Comparison of ENCODE assay signal across 8 cellular contexts in genomic region chr5:179795863-179796833, GRCh38. TPM values are rescaled to one million over a fixed set of nuclear protein-coding genes. Genes with fewer than 3 reads are reported as not detected.
DNase-seq lines count a peak whose midpoint lies in the region; ATAC-seq and TF ChIP-seq lines count a peak whose summit lies in the region.

No MANE protein-coding gene starts in this region.

- H3K9ac ChIP-seq in IMR-90 (ENCODE audit: low read depth, low read length) (peak overlapping the region; percentile 68), neuronal stem cell (ENCODE audit: low read depth, low read length, poor library complexity) (peak overlapping the region; percentile 94)

- peak; percentile 64 for TF ChIP-seq RAD21 in IMR-90 (IDR thresholded peaks at IDR 0.05; ENCODE audit: low read length)

- H3K4me3 ChIP-seq in IMR-90 (ENCODE audit: insufficient read depth, low read depth, low read length) (peak overlapping the region; percentile 59), neuronal stem cell (ENCODE audit: low read length in 2 of 2) (peak overlapping the region; percentile 26 to 84)

- peak; percentile 72 for DNase-seq in GDM1 (lab: John Stamatoyannopoulos, UW)
- peak; percentile 78 for DNase-seq in IMR-90
- peak; percentile 76 for DNase-seq in activated naive CD4-positive, alpha-beta T cell treated with anti-CD3 and anti-CD28 coated beads, Interleukin-2, amount 10 ng/mL, durations not matched to agents 7 days and 5 days
- peak; percentile 77 for DNase-seq in germinal center (ENCODE audit: low spot score)
- DNase-seq in neuronal stem cell (ENCODE audit: low spot score): no peak
- DNase-seq in ureter (ENCODE audit: low spot score): peak; percentile 80

- intact Hi-C loops in IMR-90 (cut with micrococcal nuclease): loop anchor here (1.0 kb wide), 2 partner anchors 33 to 64 kb away; partner anchors contain the start of gene MAML1

- peaks cover 30% of the 10 kb centered on the region for H3K4me1 Mint-ChIP-seq in activated naive CD4-positive, alpha-beta T cell treated with anti-CD3 and anti-CD28 coated beads, Interleukin-2, amount 10 ng/mL, durations not matched to agents 7 days and 5 days

- H3K27ac Mint-ChIP-seq in activated naive CD4-positive, alpha-beta T cell treated with anti-CD3 and anti-CD28 coated beads, Interleukin-2, amount 10 ng/mL, durations not matched to agents 7 days and 5 days: no peak overlapping the region

- H3K18ac ChIP-seq in IMR-90 (ENCODE audit: low read depth, low read length) (no peak overlapping the region), neuronal stem cell (ENCODE audit: low read length) (peak overlapping the region; percentile 94)

- no peak overlapping the region for H2BK12ac ChIP-seq in neuronal stem cell (ENCODE audit: low read length)

- dilution Hi-C loops in IMR-90 (cut with HindIII; ENCODE audit: low sequenced_read_pairs, unreplicated experiment): no loop called here

- H2BK15ac ChIP-seq in IMR-90 (ENCODE audit: low read depth, low read length) (no peak overlapping the region), neuronal stem cell (ENCODE audit: low read length) (peak overlapping the region; percentile 58)

- peaks cover 21% of the 10 kb centered on the region for H3K27me3 Mint-ChIP-seq in activated naive CD4-positive, alpha-beta T cell treated with anti-CD3 and anti-CD28 coated beads, Interleukin-2, amount 10 ng/mL, durations not matched to agents 7 days and 5 days

- in situ Hi-C loops in IMR-90 (cut with MboI; ENCODE audit: low sequenced_read_pairs): no loop called here

- H3K56ac ChIP-seq in IMR-90 (ENCODE audit: extremely low read depth, insufficient read depth, low read length): peak overlapping the region; percentile 52; the same call in 1 of the 2 replicates

- peak overlapping the region; percentile 91 for H3K4me2 ChIP-seq in IMR-90 (ENCODE audit: low read depth, low read length)
- peak overlapping the region; percentile 99 for H3K4me2 ChIP-seq in neuronal stem cell (ENCODE audit: insufficient read depth, low read length, poor library complexity, severe bottlenecking)

- H3K27ac ChIP-seq in IMR-90 (ENCODE audit: insufficient read depth, low read length) (peak overlapping the region; percentile 60), neuronal stem cell (replicated peaks; ENCODE audit: low read length) (no peak overlapping the region)

- H4K91ac ChIP-seq in IMR-90 (ENCODE audit: insufficient read depth, low read depth, low read length) (peak overlapping the region; percentile 64; the same call in 1 of the 2 replicates), neuronal stem cell (ENCODE audit: low read depth, low read length, poor library complexity) (peak overlapping the region; percentile 30)

- H2AFZ ChIP-seq in IMR-90 (replicated peaks; ENCODE audit: low read length, poor library complexity) (peak overlapping the region; percentile 92), neuronal stem cell (ENCODE audit: low read length) (peak overlapping the region; percentile 78)

- no peaks in the 10 kb centered on the region for H3K9me1 ChIP-seq in IMR-90 (ENCODE audit: insufficient read depth, low read length)

- H3K36me3 ChIP-seq in IMR-90 (ENCODE audit: control insufficient read depth, insufficient read depth, low read length): peaks cover 43% of the 10 kb centered on the region
- peaks cover 25 to 45% of the 10 kb centered on the region in 2 donors for H3K36me3 ChIP-seq in neuronal stem cell (replicated peaks in 1 of 2; ENCODE audit: control insufficient read depth in 2 of 2, insufficient read depth in 2 of 2, low read length in 2 of 2)

- H3K79me1 ChIP-seq in IMR-90 (ENCODE audit: low read depth in 1 of 2, low read length in 2 of 2) (peaks cover 0 to 13% of the 10 kb centered on the region in 2 experiments; a peak in 1 of 4 replicates), neuronal stem cell (ENCODE audit: low read depth, low read length) (peaks cover 5% of the 10 kb centered on the region)

- H3K27me3 ChIP-seq in IMR-90 (ENCODE audit: control insufficient read depth, insufficient read depth, low read length) (no peaks in the 10 kb centered on the region), neuronal stem cell (ENCODE audit: control insufficient read depth in 3 of 3, insufficient read depth in 3 of 3, low read depth in 1 of 3, low read length in 3 of 3) (peaks cover 0 to 8% (median 0%) of the 10 kb centered on the region in 3 experiments)

- BruUV-seq in IMR-90 (replicated peaks; lab: Mats Ljungman, UMichigan): no TSS peak

- H2BK120ac ChIP-seq in IMR-90 (ENCODE audit: low read depth, low read length) (no peak overlapping the region), neuronal stem cell (ENCODE audit: low read depth, low read length) (peak overlapping the region; percentile 18)

- H3K14ac ChIP-seq in IMR-90 (replicated peaks; ENCODE audit: low read depth, low read length): no peak overlapping the region
- H3K14ac ChIP-seq in neuronal stem cell (ENCODE audit: low read length): peak overlapping the region; percentile 94

- POLR2A ChIA-PET in IMR-90 (lab: Charles Lee; ENCODE audit: unreplicated experiment): interaction anchor here (0.6 kb wide), 1 partner anchor 29 kb away, joined by 3 read pairs; no protein-coding TSS in a partner anchor

- peaks cover 8% of the 10 kb centered on the region for H4K20me1 ChIP-seq in IMR-90 (ENCODE audit: insufficient read depth, low read length)

- H3K9me3 Mint-ChIP-seq in activated naive CD4-positive, alpha-beta T cell treated with anti-CD3 and anti-CD28 coated beads, Interleukin-2, amount 10 ng/mL, durations not matched to agents 7 days and 5 days: no peaks in the 10 kb centered on the region

- peak; percentile 84 for TF ChIP-seq CTCF in IMR-90 (conservative IDR thresholded peaks at IDR 0.05; ENCODE audit: low read depth, low read length)

- H3K36me3 Mint-ChIP-seq in activated naive CD4-positive, alpha-beta T cell treated with anti-CD3 and anti-CD28 coated beads, Interleukin-2, amount 10 ng/mL, durations not matched to agents 7 days and 5 days: peaks cover 14% of the 10 kb centered on the region

- peaks cover 9% of the 10 kb centered on the region; the same call in 1 of the 2 replicates for H3K4me1 ChIP-seq in IMR-90 (ENCODE audit: control insufficient read depth, insufficient read depth, low read length)
- H3K4me1 ChIP-seq in neuronal stem cell (ENCODE audit: control insufficient read depth in 2 of 2, insufficient read depth in 1 of 2, low read depth in 1 of 2, low read length in 2 of 2): peaks cover 3 to 5% of the 10 kb centered on the region in 2 donors

- H2AK5ac ChIP-seq in IMR-90 (ENCODE audit: low read depth, low read length): 0 out of 2 replicates have a peak overlapping the region, but pooled peaks have one; percentile 10
- peak overlapping the region; percentile 78 for H2AK5ac ChIP-seq in neuronal stem cell (ENCODE audit: low read depth, low read length)

- H4K5ac ChIP-seq in IMR-90 (ENCODE audit: low read depth, low read length): no peak overlapping the region

- H3K4ac ChIP-seq in IMR-90 (ENCODE audit: low read depth, low read length) (peak overlapping the region; percentile 44; the same call in 1 of the 2 replicates), neuronal stem cell (ENCODE audit: low read length) (no peak overlapping the region)

- H2BK20ac ChIP-seq in IMR-90 (ENCODE audit: low read depth, low read length): no peak overlapping the region

- H3K23ac ChIP-seq in IMR-90 (ENCODE audit: low read depth, low read length): no peak overlapping the region
- H3K23ac ChIP-seq in neuronal stem cell (ENCODE audit: low read depth, low read length, poor library complexity): peak overlapping the region; percentile 99

- H3K9me3 ChIP-seq in IMR-90 (ENCODE audit: control insufficient read depth, insufficient read depth, low read length) (no peaks in the 10 kb centered on the region), neuronal stem cell (replicated peaks in 1 of 2; ENCODE audit: control insufficient read depth in 2 of 2, insufficient read depth in 1 of 2, low read depth in 1 of 2, low read length in 2 of 2) (peaks cover 0 to 5% of the 10 kb centered on the region in 2 donors)

- H4K8ac ChIP-seq in IMR-90 (ENCODE audit: low read depth in 2 of 2, low read length in 2 of 2) (peak overlapping the region; percentile 33 to 39; a peak in 2 of 4 replicates), neuronal stem cell (ENCODE audit: low read depth, low read length) (no peak overlapping the region)

- ATAC-seq in GM21619 (IDR thresholded peaks at IDR 0.05; ENCODE audit: unreplicated experiment) (peak; percentile 66), IMR-90 (ENCODE audit: low read depth) (peak; percentile 88)

- CTCF ChIA-PET in IMR-90 (lab: Yijun Ruan, JAX): no interaction called here
- CTCF ChIA-PET in activated naive CD4-positive, alpha-beta T cell treated with anti-CD3 and anti-CD28 coated beads, Interleukin-2, amount 10 ng/mL, durations not matched to agents 7 days and 5 days (lab: Charles Lee): interaction anchor here (0.6 to 5.7 kb wide), 5 partner anchors 10 to 198 kb away, joined by 3 to 32 read pairs (median 3); no protein-coding TSS in a partner anchor

- 0 out of 2 replicates have a peak, but pooled peaks have one; percentile 27 for TF ChIP-seq POLR2A in IMR-90 (IDR thresholded peaks at IDR 0.05; ENCODE audit: low read depth, low read length)
- peak; percentile 42 for TF ChIP-seq POLR2A in Raji (IDR thresholded peaks at IDR 0.05; ENCODE audit: insufficient read depth, low read depth, low read length)

- H3K4me3 Mint-ChIP-seq in activated naive CD4-positive, alpha-beta T cell treated with anti-CD3 and anti-CD28 coated beads, Interleukin-2, amount 10 ng/mL, durations not matched to agents 7 days and 5 days: peak overlapping the region; percentile 60

- peak overlapping the region; percentile 87 for H2AK9ac ChIP-seq in IMR-90 (replicated peaks; ENCODE audit: low read depth, low read length, poor library complexity)

- H2BK5ac ChIP-seq in IMR-90 (ENCODE audit: low read depth, low read length, poor library complexity, severe bottlenecking) (peak overlapping the region; percentile 43), neuronal stem cell (ENCODE audit: low read length) (peak overlapping the region; percentile 44)

- 1% methylated on average over 39 of the region's 113 CpGs; no CpG with 5 or more reads in 1 of the 2 experiments for WGBS in IMR-90 (ENCODE audit: extremely low coverage in 2 of 2, insufficient read length in 1 of 2), 2 experiments
- WGBS in neuronal stem cell (ENCODE audit: extremely low coverage in 2 of 2, insufficient read length in 2 of 2, insufficient replicate concordance in 1 of 2), 2 donors: no CpG with 5 or more reads among the region's 113 CpGs

RNA-seq across cellular contexts. Expression of gene LTC4S, which starts 2.4 kb away (rescaled TPM):
- total RNA-seq in IMR-90 (2012; rRNA removed) (not detected in 2 replicates), ureter (13.7 TPM)
- polyA plus RNA-seq in IMR-90 (2012; rRNA removed): 0.72 and 1.9 TPM in 2 replicates
- 1.3 and 3.2 TPM in 2 replicates for polyA plus RNA-seq in IMR-90 (2012; cell fraction: cytosol; rRNA removed)
- 2.3 and 12.6 TPM in 2 replicates for polyA plus RNA-seq in IMR-90 (2012; cell fraction: nucleus; rRNA removed; ENCODE audit: low replicate concordance)
- 1.1 TPM for polyA plus RNA-seq in neuronal stem cell (2013, experiment 1 of 2)
- polyA plus RNA-seq in neuronal stem cell (2013, experiment 2 of 2): 1.1 TPM

RNA-seq across cellular contexts. Expression of gene MGAT4B, which starts 10.5 kb away (rescaled TPM):
- total RNA-seq in IMR-90 (2012; rRNA removed) (53.9 and 73.7 TPM in 2 replicates), ureter (93.8 TPM)
- polyA plus RNA-seq in IMR-90 (2012; rRNA removed): 155 and 164 TPM in 2 replicates
- polyA plus RNA-seq in IMR-90 (2012; cell fraction: cytosol; rRNA removed): 148 and 266 TPM in 2 replicates
- 388 and 999 TPM in 2 replicates for polyA plus RNA-seq in IMR-90 (2012; cell fraction: nucleus; rRNA removed; ENCODE audit: low replicate concordance)
- polyA plus RNA-seq in neuronal stem cell (2013, experiment 1 of 2): 61.3 TPM
- 59.4 TPM for polyA plus RNA-seq in neuronal stem cell (2013, experiment 2 of 2)

RNA-seq across cellular contexts. Expression of gene SQSTM1, which starts 24.6 kb away (rescaled TPM):
- total RNA-seq in IMR-90 (2012; rRNA removed): 168 and 184 TPM in 2 replicates
- polyA plus RNA-seq in IMR-90 (2012; rRNA removed): 152 and 201 TPM in 2 replicates
- polyA plus RNA-seq in IMR-90 (2012; cell fraction: cytosol; rRNA removed): 153 and 219 TPM in 2 replicates
- polyA plus RNA-seq in IMR-90 (2012; cell fraction: nucleus; rRNA removed; ENCODE audit: low replicate concordance): 377 and 407 TPM in 2 replicates
- polyA plus RNA-seq in neuronal stem cell (2013, experiment 1 of 2): 52.6 TPM
- polyA plus RNA-seq in neuronal stem cell (2013, experiment 2 of 2): 53.4 TPM
- 265 TPM for total RNA-seq in ureter

Comparison
In these comparisons a context has a peak if more than half of its experiments do, and no peak if none do; other contexts are left out.
1. RNA of gene LTC4S, which starts 2.4 kb away (total RNA-seq): 13.7 TPM in ureter (single experiment); not detected in IMR-90; every median in the first group is over 10 times any median in the second.